20 cellular contexts compared by ENCODE assay signal in genomic region chr19:9306443-9306842, GRCh38. TPM values are rescaled to one million over a fixed set of nuclear protein-coding genes. Genes with fewer than 3 reads are reported as not detected.
A peak's percentile ranks its signal among the peaks of the same experiment; 100 is the strongest.
DNase-seq lines count a peak whose midpoint lies in the region; ATAC-seq and TF ChIP-seq lines count a peak whose summit lies in the region.
"Had no signal": no experiment of that assay in that cellular context is flagged by ENCODE, and none has a peak within 500 bp of the region (broad histone marks: within the 10 kb centered on the region; RNA-seq: fewer than 3 reads in every experiment).

No MANE protein-coding gene starts in this region.

- H3K4me1 ChIP-seq in HAP-1 = no peaks in the 10 kb centered on the region

- peaks cover 3% of the 10 kb centered on the region; the same call in 1 of the 2 replicates for H3K36me3 ChIP-seq in HAP-1 (replicated peaks)

- in situ Hi-C loops in HAP-1 (cut with MboI; ENCODE audit: low sequenced_read_pairs) = loop anchor here (25.0 kb wide), 1 partner anchor 481 kb away; no protein-coding TSS in a partner anchor

- CTCF ChIA-PET in AG04449 (lab: Yijun Ruan, JAX) = interaction anchor here (1.1 kb wide), 1 partner anchor 489 kb away, joined by 3 read pairs; no protein-coding TSS in a partner anchor

- H3K4me3 ChIP-seq in AG04449 (ENCODE audit: low read depth, low read length) (no peak overlapping the region), fibroblast of villous mesenchyme (ENCODE audit: low read depth, low read length) (no peak overlapping the region), HAP-1 (no peak overlapping the region)
- H3K4me3 ChIP-seq: adrenal gland, dorsolateral prefrontal cortex had no signal

- H3K9me3 ChIP-seq in HAP-1 = no peaks in the 10 kb centered on the region

- no peak for TF ChIP-seq CTCF in AG04449 (IDR thresholded peaks at IDR 0.05; ENCODE audit: insufficient read depth, low read length, missing control alignments)
- TF ChIP-seq CTCF in fibroblast of villous mesenchyme (IDR thresholded peaks at IDR 0.05; ENCODE audit: insufficient read depth, low read depth, low read length) = no peak

- H3K27me3 ChIP-seq in HAP-1 (ENCODE audit: low read depth) = no peaks in the 10 kb centered on the region
- H3K27me3 ChIP-seq: adrenal gland, dorsolateral prefrontal cortex had no signal

- ATAC-seq in HG02981 (IDR thresholded peaks at IDR 0.05; ENCODE audit: unreplicated experiment) (no peak), GM21825 (IDR thresholded peaks at IDR 0.05; ENCODE audit: unreplicated experiment) (no peak)
- ATAC-seq: HCT116 had no signal

- DNase-seq in AG04449 (ENCODE audit: low read depth, low spot score) = peak; percentile 90
- DNase-seq in H4 (ENCODE audit: low spot score) = peak; percentile 42
- peak; percentile 79 for DNase-seq in amniotic epithelial cell (ENCODE audit: low read depth)
- DNase-seq in fibroblast of villous mesenchyme (ENCODE audit: low read depth) = peak; percentile 73
- DNase-seq in HAP-1 (ENCODE audit: low spot score in 2 of 2) = no peak
- DNase-seq in DMS79 (lab: John Stamatoyannopoulos, UW) = no peak
- DNase-seq: activated T-cell treated with anti-CD3 and anti-CD28 coated beads, Interleukin-2, amount 50 U/mL, for 48 hours; adrenal gland; dorsolateral prefrontal cortex; NCI-H2029; NCI-H82; SHP77; small intestine; T-helper 9 cell had no signal

- POLR2A ChIA-PET in AG04449 (lab: Yijun Ruan, JAX) = interaction anchor here (1.4 kb wide), 1 partner anchor 17 kb away, joined by 6 read pairs; the partner anchor contains the start of gene ZNF559

RNA-seq across cellular contexts. Expression of gene ZNF699, which starts 3.2 kb away (rescaled TPM):
- 8.9 and 21.8 TPM in 2 replicates for total RNA-seq in H4 (2014; rRNA removed; shearing (Covaris generic))
- 11.7 and 14.8 TPM in 2 replicates for total RNA-seq in fibroblast of villous mesenchyme

RNA-seq across cellular contexts. Expression of gene ZNF559, which starts 17.5 kb away (rescaled TPM):
- 6.8 and 15.9 TPM in 2 replicates for total RNA-seq in H4 (2014; rRNA removed; shearing (Covaris generic))
- 11.6 and 16.0 TPM in 2 replicates for total RNA-seq in fibroblast of villous mesenchyme

RNA-seq across cellular contexts. Expression of gene OR7E24, which starts 55.7 kb away (rescaled TPM):
- total RNA-seq in H4 (2014; rRNA removed; shearing (Covaris generic)) = not detected in 2 replicates
- not detected in 2 replicates for total RNA-seq in fibroblast of villous mesenchyme
- total RNA-seq: adrenal gland, dorsolateral prefrontal cortex, frontal cortex, mesothelial cell of epicardium, osteocyte had no signal

RNA-seq across cellular contexts. Expression of gene ZNF177, which starts 56.4 kb away (rescaled TPM):
- 1.0 and 4.4 TPM in 2 replicates for total RNA-seq in H4 (2014; rRNA removed; shearing (Covaris generic))
- 0.64 and 1.7 TPM in 2 replicates for total RNA-seq in fibroblast of villous mesenchyme

Comparison
In these comparisons a context has a peak if more than half of its experiments do, and no peak if none do; other contexts are left out.
1. DNase-seq: peak in AG04449 (single experiment), H4 (single experiment), amniotic epithelial cell (single experiment) and fibroblast of villous mesenchyme (single experiment); none in HAP-1 (0 of 2) and DMS79 (single experiment).